ENCODE assay signal across 8 cellular contexts in the genomic region with DNA sequence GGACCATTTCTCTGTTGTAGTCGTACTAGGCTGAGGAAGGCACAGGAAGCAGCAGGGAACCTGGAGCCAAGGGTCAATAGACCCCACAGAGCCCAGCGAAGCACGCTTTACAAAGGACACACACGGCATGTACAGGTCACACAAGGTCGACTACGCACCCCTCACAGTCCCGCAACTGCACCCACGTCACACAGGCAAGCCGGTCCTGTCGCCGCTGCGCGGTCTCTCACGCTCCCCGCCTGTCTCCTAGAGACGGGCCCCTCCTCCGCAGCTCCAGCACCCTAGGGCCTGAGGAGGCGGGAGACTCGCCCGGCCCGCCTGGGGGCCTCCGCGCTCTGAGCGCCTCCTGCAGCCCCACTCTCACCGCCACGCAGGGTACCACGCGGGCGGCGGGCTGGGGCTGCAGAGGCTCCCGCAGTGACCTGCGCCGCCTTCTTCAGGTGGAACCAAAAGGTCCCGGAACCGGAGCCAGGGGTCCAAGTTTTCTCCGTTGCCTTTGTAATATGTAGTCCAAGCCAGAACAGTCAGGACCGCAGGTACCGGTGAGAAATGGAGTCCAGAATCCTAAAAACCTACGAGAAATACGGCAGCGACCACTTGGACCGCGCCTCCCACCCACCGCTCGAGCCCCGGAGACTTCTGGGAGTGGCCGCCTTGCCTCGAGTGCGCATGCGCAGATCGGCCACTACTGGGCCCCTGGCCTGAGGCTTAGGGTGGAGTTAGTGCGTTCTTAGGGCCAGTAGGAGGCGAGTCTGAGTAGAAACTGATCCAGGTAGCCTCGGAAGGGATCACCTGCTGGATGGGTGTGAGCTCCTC. TPM values are rescaled to one million over a fixed set of nuclear protein-coding genes. Genes with fewer than 3 reads are reported as not detected.
A peak's percentile ranks its signal among the peaks of the same experiment; 100 is the strongest.
DNase-seq lines count a peak whose midpoint lies in the region; ATAC-seq and TF ChIP-seq lines count a peak whose summit lies in the region.

A gene (minus strand): TSS at position 651 of the 816 bp plus-strand sequence. CDS start 8,143 bp downstream, outside the sequence.

- H3K4me2 ChIP-seq in DOHH2 (ENCODE audit: low read length) (peak within 1 kb of the TSS; percentile 96), osteoblast (ENCODE audit: insufficient read depth, low read length) (peak within 1 kb of the TSS; percentile 81)

- H3K4me1 Mint-ChIP-seq in activated naive CD4-positive, alpha-beta T cell treated with anti-CD3 and anti-CD28 coated beads, Interleukin-2, amount 50 U/mL, for 24 hours, result peaks cover 13% of the 10 kb centered on the region
- peaks cover 8% of the 10 kb centered on the region for H3K4me1 Mint-ChIP-seq in glutamatergic neuron (ENCODE audit: low read depth, unreplicated experiment)

- no peaks in the 10 kb centered on the region for H3K9me3 Mint-ChIP-seq in activated naive CD4-positive, alpha-beta T cell treated with anti-CD3 and anti-CD28 coated beads, Interleukin-2, amount 50 U/mL, for 24 hours
- peaks cover 3% of the 10 kb centered on the region for H3K9me3 Mint-ChIP-seq in glutamatergic neuron (ENCODE audit: unreplicated experiment)

- peaks cover 12% of the 10 kb centered on the region for H3K4me1 ChIP-seq in DOHH2 (ENCODE audit: control insufficient read depth, low read length)
- peaks cover 8% of the 10 kb centered on the region for H3K4me1 ChIP-seq in osteoblast (ENCODE audit: insufficient read depth, low read length)
- H3K4me1 ChIP-seq in thoracic aorta (ENCODE audit: control insufficient read depth in 1 of 2, low read depth in 2 of 2), result peaks cover 5 to 12% of the 10 kb centered on the region in 2 donors

- peak within 1 kb of the TSS; percentile 97 for H3K4me3 Mint-ChIP-seq in activated naive CD4-positive, alpha-beta T cell treated with anti-CD3 and anti-CD28 coated beads, Interleukin-2, amount 50 U/mL, for 24 hours
- peak within 1 kb of the TSS; percentile 95 for H3K4me3 Mint-ChIP-seq in glutamatergic neuron (ENCODE audit: unreplicated experiment)

- peak within 1 kb of the TSS; percentile 92 for H3K27ac Mint-ChIP-seq in activated naive CD4-positive, alpha-beta T cell treated with anti-CD3 and anti-CD28 coated beads, Interleukin-2, amount 50 U/mL, for 24 hours
- peak within 1 kb of the TSS; percentile 63 for H3K27ac Mint-ChIP-seq in glutamatergic neuron (ENCODE audit: unreplicated experiment)

- H3K27me3 Mint-ChIP-seq in activated naive CD4-positive, alpha-beta T cell treated with anti-CD3 and anti-CD28 coated beads, Interleukin-2, amount 50 U/mL, for 24 hours, result no peaks in the 10 kb centered on the region
- H3K27me3 Mint-ChIP-seq in glutamatergic neuron (ENCODE audit: unreplicated experiment), result peaks cover 1% of the 10 kb centered on the region

- H3K27ac ChIP-seq in DOHH2 (ENCODE audit: low read depth, low read length) (peak within 1 kb of the TSS; percentile 38; the same call in 1 of the 2 replicates), osteoblast (ENCODE audit: low read depth, low read length) (peak within 1 kb of the TSS; percentile 67), thoracic aorta (peak within 1 kb of the TSS; percentile 28 to 63)

- H3F3A ChIP-seq in DOHH2 (ENCODE audit: control insufficient read depth, insufficient read depth), result no peaks in the 10 kb centered on the region

- H4K20me1 ChIP-seq in DOHH2 (ENCODE audit: control insufficient read depth, insufficient read depth, low read depth, low read length), result no peaks in the 10 kb centered on the region
- H4K20me1 ChIP-seq in osteoblast (ENCODE audit: insufficient read depth, low read length), result no peaks in the 10 kb centered on the region

- peaks cover 11% of the 10 kb centered on the region for H3K36me3 Mint-ChIP-seq in activated naive CD4-positive, alpha-beta T cell treated with anti-CD3 and anti-CD28 coated beads, Interleukin-2, amount 50 U/mL, for 24 hours
- H3K36me3 Mint-ChIP-seq in glutamatergic neuron (ENCODE audit: unreplicated experiment), result no peaks in the 10 kb centered on the region

- peak within 1 kb of the TSS; percentile 96 for H2AFZ ChIP-seq in osteoblast (ENCODE audit: low read length)

- H3K9me3 ChIP-seq in DOHH2 (ENCODE audit: control insufficient read depth, insufficient read depth, low read length), result no peaks in the 10 kb centered on the region
- H3K9me3 ChIP-seq in osteoblast (ENCODE audit: low read depth, low read length), result no peaks in the 10 kb centered on the region
- no peaks in the 10 kb centered on the region for H3K9me3 ChIP-seq in thoracic aorta

- H3K79me2 ChIP-seq in DOHH2 (ENCODE audit: control insufficient read depth, low read length) (peaks cover 23% of the 10 kb centered on the region), osteoblast (ENCODE audit: insufficient read depth, low read length) (peaks cover 16% of the 10 kb centered on the region)

- peak within 1 kb of the TSS; percentile 98 for H3K4me3 ChIP-seq in DOHH2 (ENCODE audit: low read length)
- peak within 1 kb of the TSS; percentile 85 for H3K4me3 ChIP-seq in osteoblast (ENCODE audit: insufficient read depth, low read length)
- H3K4me3 ChIP-seq in thoracic aorta, result peak within 1 kb of the TSS; percentile 94

- TF ChIP-seq CTCF in DOHH2 (IDR thresholded peaks at IDR 0.05; ENCODE audit: low read depth, low read length, poor library complexity, severe bottlenecking) (peak; percentile 73), glutamatergic neuron (IDR thresholded peaks at IDR 0.05; ENCODE audit: partially characterized antibody, unreplicated experiment) (peak; percentile 64), osteoblast (IDR thresholded peaks at IDR 0.05; ENCODE audit: extremely low read depth, low read depth, low read length) (peak; percentile 56), thoracic aorta (IDR thresholded peaks at IDR 0.05) (peak; percentile 38)

- H3K36me3 ChIP-seq in DOHH2 (ENCODE audit: control insufficient read depth, low read length) (peaks cover 19% of the 10 kb centered on the region), osteoblast (ENCODE audit: insufficient read depth, low read length) (peaks cover 6% of the 10 kb centered on the region), thoracic aorta (peaks cover 5% of the 10 kb centered on the region)

- no peaks in the 10 kb centered on the region for H3K9me2 ChIP-seq in DOHH2 (replicated peaks; ENCODE audit: control insufficient read depth, low read length)

- H3K27me3 ChIP-seq in DOHH2 (ENCODE audit: control insufficient read depth, low read length) (no peaks in the 10 kb centered on the region), osteoblast (ENCODE audit: insufficient read depth, low read length) (no peaks in the 10 kb centered on the region), thoracic aorta (replicated peaks; ENCODE audit: insufficient read depth) (no peaks in the 10 kb centered on the region)

- ATAC-seq in GM21786 (IDR thresholded peaks at IDR 0.05; ENCODE audit: unreplicated experiment) (peak; percentile 93), thoracic aorta (ENCODE audit: insufficient number of reproducible peaks, low FRiP score, low read depth) (peak; percentile 98)

- DNase-seq in LHCN-M2 (ENCODE audit: low read depth), result peak; percentile 85
- DNase-seq in SK-MEL-5 (ENCODE audit: low read depth, low spot score), result peak; percentile 87
- peak; percentile 97 for DNase-seq in glutamatergic neuron
- DNase-seq in osteoblast (ENCODE audit: insufficient read length, low spot score, missing footprints), result peak; percentile 95
- DNase-seq in thoracic aorta (ENCODE audit: low spot score), result peak; percentile 33

- in situ Hi-C loops in SK-MEL-5 (cut with HindIII; ENCODE audit: low pct_unique_long_range_greater_than_20kb, low sequenced_read_pairs), result no loop called here

RNA-seq across cellular contexts. Expression of the gene that starts here (rescaled TPM):
- total RNA-seq in LHCN-M2 (2014; rRNA removed), result 4.7 and 6.1 TPM in 2 replicates
- polyA plus RNA-seq in LHCN-M2 (2012), result 2.0 TPM
- 2.8 and 2.9 TPM in 2 replicates for total RNA-seq in SK-MEL-5 (2014; rRNA removed; shearing (Covaris generic))
- polyA plus RNA-seq in SK-MEL-5 (2015; cell fraction: cytosol; rRNA removed), result 2.4 and 3.9 TPM in 2 replicates
- 4.1 and 6.1 TPM in 2 replicates for polyA plus RNA-seq in SK-MEL-5 (2015; cell fraction: nucleus; rRNA removed)
- total RNA-seq in glutamatergic neuron (ENCODE audit: unreplicated experiment), result 12.7 TPM
- 3.6 and 4.7 TPM in 2 replicates for total RNA-seq in osteoblast
- total RNA-seq in thoracic aorta, result 1 to 10 TPM; 3.5 to 4.1 TPM

Comparison
In these comparisons a context has a peak if more than half of its experiments do, and no peak if none do; other contexts are left out.
1. Peak in every context shown above with its lines: DNase-seq, ATAC-seq, H3K4me3 ChIP-seq and H3K27ac ChIP-seq.
2. DNase-seq: peak in every context shown above with its lines; median percentile 97 in glutamatergic neuron; 95 in osteoblast; 87 in SK-MEL-5; 85 in LHCN-M2; 33 in thoracic aorta.